18 cellular contexts compared by ENCODE assay signal in genomic region chr2:70454936-70455544, GRCh38.
"Had no signal": no experiment of that assay in that cellular context is flagged by ENCODE, and none has a peak within 500 bp of the region (broad histone marks: within the 10 kb centered on the region; RNA-seq: fewer than 3 reads in every experiment).

No MANE protein-coding gene starts in this region.

- H3K4me1 ChIP-seq: left ventricle myocardium inferior, lower lobe of right lung, psoas muscle, right lobe of liver, tibial artery, upper lobe of left lung, uterus had no signal

- H3K4me2 ChIP-seq: hepatocyte had no signal

- H2AFZ ChIP-seq: hepatocyte had no signal

- H3K9me3 ChIP-seq: left ventricle myocardium inferior, lower lobe of right lung, psoas muscle, right lobe of liver, tibial artery, upper lobe of left lung, uterus had no signal

- H3K27me3 ChIP-seq: right lobe of liver, tibial artery, upper lobe of left lung, uterus had no signal

- H3K36me3 ChIP-seq: left ventricle myocardium inferior, right lobe of liver, tibial artery, upper lobe of left lung, uterus had no signal

- H3K79me2 ChIP-seq: hepatocyte had no signal

- ATAC-seq: effector memory CD8-positive, alpha-beta T cell; left cardiac atrium; psoas muscle; right lobe of liver; stimulated activated memory B cell treated with anti-CD40 and anti-IgM and Interleukin-4, amounts not matched to agents 10 μg/mL and 1 μg/mL and 100 μg/mL, for 72 hours had no signal

- DNase-seq: effector memory CD8-positive, alpha-beta T cell; erythroblast; foreskin melanocyte; kidney; left cardiac atrium; left ventricle myocardium inferior; lower lobe of right lung; mesendoderm; naive B cell; psoas muscle; retina; right lobe of liver; stimulated activated CD4-positive, alpha-beta T cell treated with anti-CD3 and anti-CD28 coated beads, Interleukin-4, amount 100 ng/mL, for 1 hour; tibial artery; upper lobe of left lung; uterus had no signal

- H3K27ac ChIP-seq: hepatocyte, left ventricle myocardium inferior, lower lobe of right lung, psoas muscle, right lobe of liver, tibial artery, upper lobe of left lung, uterus had no signal

- H3K4me3 ChIP-seq: hepatocyte, left ventricle myocardium inferior, lower lobe of right lung, psoas muscle, right lobe of liver, tibial artery, upper lobe of left lung, uterus had no signal
